29 cellular contexts compared by ENCODE assay signal in the genomic region with DNA sequence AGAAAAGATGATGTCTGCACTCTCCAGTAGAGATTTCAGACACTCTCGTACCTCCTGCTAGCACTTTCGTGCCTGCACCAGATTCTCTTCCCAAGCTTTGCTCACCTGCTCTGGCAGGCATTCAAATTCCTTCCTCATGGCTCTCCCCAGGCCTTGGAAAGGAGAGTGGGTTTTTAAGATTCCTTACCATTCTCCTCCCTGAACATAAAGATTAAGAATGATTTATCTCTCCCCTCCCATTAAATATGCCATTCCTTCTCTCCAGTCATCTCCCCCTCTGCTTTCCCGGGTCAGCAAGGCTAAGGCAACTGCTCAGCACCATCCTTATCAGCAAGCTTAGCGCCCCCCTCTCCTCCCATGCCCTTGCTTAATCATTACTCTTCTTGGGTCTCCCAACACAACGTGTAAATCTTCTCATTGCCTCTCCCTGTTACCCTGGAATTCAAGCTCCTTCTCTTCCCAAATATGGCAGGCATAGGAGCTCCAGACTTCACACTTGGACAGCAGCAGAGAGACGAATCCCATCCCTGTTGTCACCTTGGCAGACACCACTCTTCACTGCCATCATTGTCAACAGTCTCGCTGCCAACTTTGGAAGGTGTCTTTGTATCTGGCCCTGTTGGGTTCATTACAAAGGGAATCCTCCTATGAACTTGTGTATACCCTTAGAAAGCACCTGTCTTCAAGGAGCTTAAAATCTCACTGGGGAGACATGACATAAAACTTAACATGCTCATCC.
"Had no signal": no experiment of that assay in that cellular context is flagged by ENCODE, and none has a peak within 500 bp of the region (broad histone marks: within the 10 kb centered on the region; RNA-seq: fewer than 3 reads in every experiment).

No MANE protein-coding gene starts in this region.

- H3K36me3 ChIP-seq: adrenal gland, esophagus muscularis mucosa, gastrocnemius medialis had no signal

- H3K4me3 ChIP-seq: adrenal gland, body of pancreas, coronary artery, dorsolateral prefrontal cortex, esophagus muscularis mucosa, gastrocnemius medialis had no signal

- DNase-seq: activated CD4-positive, alpha-beta memory T cell treated with anti-CD3 and anti-CD28 coated beads, Interleukin-2, amount 10 ng/mL, durations not matched to agents 7 days and 5 days; activated CD4-positive, alpha-beta T cell treated with anti-CD3 and anti-CD28 coated beads for 1 hour; activated CD4-positive, alpha-beta T cell treated with anti-CD3 and anti-CD28 coated beads for 4 hours; activated CD4-positive, alpha-beta T cell treated with anti-CD3 and anti-CD28 coated beads, Interleukin-2, amount 10 ng/mL, durations not matched to agents 7 days and 5 days; activated CD4-positive, alpha-beta T cell treated with anti-CD3 and anti-CD28 coated beads, Interleukin-2, amount 50 U/mL, for 4 hours; activated CD8-positive, alpha-beta memory T cell treated with anti-CD3 and anti-CD28 coated beads for 24 hours; activated effector memory CD4-positive, alpha-beta T cell treated with Interleukin-2 at 50 U/mL for 16 hours; activated naive CD4-positive, alpha-beta T cell treated with anti-CD3 and anti-CD28 coated beads for 36 hours; activated naive CD8-positive, alpha-beta T cell treated with anti-CD3 and anti-CD28 coated beads for 36 hours; activated naive CD8-positive, alpha-beta T cell treated with anti-CD3 and anti-CD28 coated beads, Interleukin-2, amount 50 U/mL, for 24 hours; activated T-cell treated with anti-CD3 and anti-CD28 coated beads, Interleukin-2, amount 50 U/mL, for 4 hours; adrenal gland; amygdala; aorta; body of pancreas; cerebellar nuclear complex; dorsolateral prefrontal cortex; effector CD4-positive, alpha-beta T cell; effector memory CD8-positive, alpha-beta T cell; erythroblast; foreskin keratinocyte; gastrocnemius medialis; glutamatergic neuron; T-helper 2 cell had no signal

- H3K4me1 ChIP-seq: adrenal gland, body of pancreas, foreskin keratinocyte, gastrocnemius medialis had no signal

- H3K27ac ChIP-seq: adrenal gland, body of pancreas, coronary artery, dorsolateral prefrontal cortex, esophagus muscularis mucosa, foreskin keratinocyte, gastrocnemius medialis, VCaP had no signal

- H3K27me3 ChIP-seq: adrenal gland, body of pancreas, esophagus muscularis mucosa, gastrocnemius medialis had no signal

- ATAC-seq: activated naive CD8-positive, alpha-beta T cell treated with anti-CD3 and anti-CD28 coated beads, Interleukin-2, amount 50 U/mL, for 24 hours; activated T-cell treated with anti-CD3 and anti-CD28 coated beads, Interleukin-2, amount 50 U/mL, for 4 hours; activated T-helper 17 cell treated with anti-CD3 and anti-CD28 coated beads, Interleukin-2, amount 50 U/mL, for 72 hours; body of pancreas; effector memory CD8-positive, alpha-beta T cell; foreskin keratinocyte; gastrocnemius medialis; WTC11 had no signal

- H3K9me3 ChIP-seq: adrenal gland, body of pancreas, esophagus muscularis mucosa, gastrocnemius medialis had no signal
